Comparison of ENCODE assay signal across 15 cellular contexts in the genomic region with DNA sequence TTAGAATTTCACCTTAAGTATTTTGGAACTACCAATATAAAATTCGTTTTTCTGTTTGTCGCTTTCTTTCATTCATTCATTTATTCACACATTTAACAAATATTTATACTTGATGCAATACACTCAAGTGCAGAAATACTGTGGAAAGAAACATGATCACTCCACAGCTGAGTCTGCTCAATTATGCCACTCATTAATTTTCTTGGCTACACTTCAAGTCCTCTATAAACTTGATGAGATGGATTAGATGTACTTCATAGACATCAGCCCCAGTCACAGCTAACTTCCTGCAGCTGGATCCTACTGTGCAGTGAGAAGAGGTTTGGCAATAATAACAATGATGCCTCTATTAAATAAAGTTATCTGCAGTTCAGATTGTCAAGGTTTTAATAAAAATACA.
DNase-seq lines count a peak whose midpoint lies in the region; TF ChIP-seq lines count a peak whose summit lies in the region.
"Had no signal": no experiment of that assay in that cellular context is flagged by ENCODE, and none has a peak within 500 bp of the region (broad histone marks: within the 10 kb centered on the region; RNA-seq: fewer than 3 reads in every experiment).

No MANE protein-coding gene starts in this region.

- peaks cover 0 to 12% (median 0%) of the 10 kb centered on the region in 3 donors for H3K36me3 ChIP-seq in tibial nerve
- H3K36me3 ChIP-seq in Peyer's patch, result no peaks in the 10 kb centered on the region
- H3K36me3 ChIP-seq: thyroid gland had no signal

- no peak for TF ChIP-seq POLR2A in tibial nerve (IDR thresholded peaks at IDR 0.05)
- no peak for TF ChIP-seq POLR2A in Peyer's patch (IDR thresholded peaks at IDR 0.05)

- H3K4me3 ChIP-seq in tibial nerve (no peak overlapping the region), Peyer's patch (no peak overlapping the region)
- H3K4me3 ChIP-seq: thyroid gland had no signal

- no peak for TF ChIP-seq CTCF in tibial nerve (IDR thresholded peaks at IDR 0.05)
- no peak for TF ChIP-seq CTCF in Peyer's patch (IDR thresholded peaks at IDR 0.05)

- no peak overlapping the region for H3K27ac ChIP-seq in tibial nerve
- H3K27ac ChIP-seq in Peyer's patch, result no peak overlapping the region
- H3K27ac ChIP-seq: HL-60, thyroid gland had no signal

- H3K9me3 ChIP-seq in tibial nerve (no peaks in the 10 kb centered on the region), Peyer's patch (no peaks in the 10 kb centered on the region)
- H3K9me3 ChIP-seq: Caco-2, thyroid gland had no signal

- peak; percentile 4 for DNase-seq in NCI-H146 (lab: John Stamatoyannopoulos, UW)
- no peak for DNase-seq in NCI-H146 treated with DMSO at 0.1 percent for 48 hours (lab: John Stamatoyannopoulos, UW; ENCODE audit: unreplicated experiment)
- DNase-seq in NCI-H2029 treated with DMSO at 0.1 percent for 48 hours (lab: John Stamatoyannopoulos, UW), result peak; percentile 8
- peak; percentile 57 for DNase-seq in amniotic epithelial cell (ENCODE audit: low read depth)
- peak; percentile 27 for DNase-seq in renal cortical epithelial cell (ENCODE audit: low read depth)
- no peak for DNase-seq in AML-193 (lab: John Stamatoyannopoulos, UW)
- DNase-seq in tibial nerve (ENCODE audit: low spot score in 2 of 2), result no peak
- no peak for DNase-seq in Peyer's patch
- DNase-seq: 8988T; activated CD4-positive, alpha-beta T cell treated with anti-CD3 and anti-CD28 coated beads, Interleukin-2, amount 10 ng/mL, durations not matched to agents 7 days and 5 days; occipital lobe; T-helper 2 cell; thyroid gland had no signal

- H3K4me1 ChIP-seq in tibial nerve, result peaks cover 0 to 4% (median 2%) of the 10 kb centered on the region in 4 donors
- no peaks in the 10 kb centered on the region for H3K4me1 ChIP-seq in Peyer's patch
- H3K4me1 ChIP-seq: Caco-2 had no signal

- no peak for TF ChIP-seq EP300 in tibial nerve (IDR thresholded peaks at IDR 0.05)

- H3K27me3 ChIP-seq in tibial nerve, result no peaks in the 10 kb centered on the region
- no peaks in the 10 kb centered on the region for H3K27me3 ChIP-seq in Peyer's patch
- H3K27me3 ChIP-seq: thyroid gland had no signal

- WGBS in tibial nerve, 2 donors, result 48 to 67% methylated on average over 2 of the region's 2 CpGs

Comparison
In these comparisons a context has a peak if more than half of its experiments do, and no peak if none do; other contexts are left out.
1. DNase-seq: peak in NCI-H146 (single experiment), NCI-H2029 treated with DMSO at 0.1 percent for 48 hours (single experiment), amniotic epithelial cell (single experiment) and renal cortical epithelial cell (single experiment); none in NCI-H146 treated with DMSO at 0.1 percent for 48 hours (single experiment), AML-193 (0 of 2), tibial nerve (0 of 2) and Peyer's patch (0 of 3).